In genomic region chr17:7046127-7046724, GRCh38 we compare ENCODE assay signal across 6 cellular contexts.
DNase-seq lines count a peak whose midpoint lies in the region; TF ChIP-seq lines count a peak whose summit lies in the region.

No MANE protein-coding gene starts in this region.

- TF ChIP-seq CTCF in SU-DHL-6 (IDR thresholded peaks at IDR 0.05; ENCODE audit: insufficient read depth, low read length, poor library complexity, severe bottlenecking) = no peak

- intact Hi-C loops in head of caudate nucleus (cut with DNase I) = no loop called here

- peak overlapping the region; percentile 30 for H2AFZ ChIP-seq in SU-DHL-6 (ENCODE audit: low read depth, low read length, severe bottlenecking)

- no peaks in the 10 kb centered on the region for H3K9me2 ChIP-seq in SU-DHL-6 (replicated peaks; ENCODE audit: insufficient read depth, low read length)

- H3K79me2 ChIP-seq in SU-DHL-6 (ENCODE audit: insufficient read depth, low read length) = no peaks in the 10 kb centered on the region

- H3K4me2 ChIP-seq in SU-DHL-6 (ENCODE audit: low read depth, low read length, poor library complexity, severe bottlenecking) = no peak overlapping the region

- H3K9ac ChIP-seq in SU-DHL-6 (ENCODE audit: low read length) = no peak overlapping the region

- H3F3A ChIP-seq in SU-DHL-6 (ENCODE audit: insufficient read depth) = no peaks in the 10 kb centered on the region

- H3K9me3 ChIP-seq in SU-DHL-6 (ENCODE audit: insufficient read depth, low read length) = no peaks in the 10 kb centered on the region

- DNase-seq in DMS79 treated with DMSO at 0.1 percent for 48 hours (lab: John Stamatoyannopoulos, UW) (peak; percentile 78), head of caudate nucleus (peak in 27 of 42 donors; percentile 22 to 74 (median 45)), RKO (ENCODE audit: low spot score) (no peak), GDM1 (lab: John Stamatoyannopoulos, UW) (no peak)
- peak in 5 of 6 experiments; percentile 16 to 79 (median 39) for DNase-seq in stimulated activated naive CD4-positive, alpha-beta T cell (lab: John Stamatoyannopoulos, UW)

- no peak overlapping the region for H3K4me3 ChIP-seq in SU-DHL-6 (ENCODE audit: insufficient read depth, low read length, poor library complexity, severe bottlenecking)

- H4K20me1 ChIP-seq in SU-DHL-6 (ENCODE audit: low read depth, low read length) = no peaks in the 10 kb centered on the region

- H3K36me3 ChIP-seq in SU-DHL-6 (ENCODE audit: low read length) = no peaks in the 10 kb centered on the region

- no peaks in the 10 kb centered on the region for H3K27me3 ChIP-seq in SU-DHL-6 (ENCODE audit: low read length)

- H3K27ac ChIP-seq in SU-DHL-6 (ENCODE audit: low read depth, low read length) = no peak overlapping the region

Comparison
In these comparisons a context has a peak if more than half of its experiments do, and no peak if none do; other contexts are left out.
1. DNase-seq: peak in DMS79 treated with DMSO at 0.1 percent for 48 hours (single experiment), head of caudate nucleus (27 of 42) and stimulated activated naive CD4-positive, alpha-beta T cell (5 of 6); none in RKO (single experiment) and GDM1 (single experiment).